Comparison of ENCODE assay signal across 8 cellular contexts in genomic region chr10:73744690-73744994, GRCh38. TPM values are rescaled to one million over a fixed set of nuclear protein-coding genes. Genes with fewer than 3 reads are reported as not detected.
DNase-seq lines count a peak whose midpoint lies in the region; ATAC-seq and TF ChIP-seq lines count a peak whose summit lies in the region.

No MANE protein-coding gene starts in this region.

- H4K20me1 ChIP-seq in SU-DHL-6 (ENCODE audit: low read depth, low read length), result no peaks in the 10 kb centered on the region; the same call in 1 of the 2 replicates

- H3K4me1 ChIP-seq in BE2C, result peaks cover 5% of the 10 kb centered on the region

- H3F3A ChIP-seq in SU-DHL-6 (ENCODE audit: insufficient read depth), result no peaks in the 10 kb centered on the region

- H3K9me2 ChIP-seq in SU-DHL-6 (replicated peaks; ENCODE audit: insufficient read depth, low read length), result no peaks in the 10 kb centered on the region

- peak; percentile 24 for ATAC-seq in HG03342 (IDR thresholded peaks at IDR 0.05; ENCODE audit: unreplicated experiment)

- H3K27ac ChIP-seq in SU-DHL-6 (ENCODE audit: low read depth, low read length), result peak overlapping the region; percentile 74; the same call in 1 of the 2 replicates

- DNase-seq in BE2C (peak; percentile 59), GM19238 (ENCODE audit: insufficient read length, low spot score) (peak; percentile 33), astrocyte of the spinal cord (ENCODE audit: low read depth, low spot score) (peak; percentile 71), immature natural killer cell (no peak), NCI-H2029 (lab: John Stamatoyannopoulos, UW) (no peak)
- peak; percentile 69 for DNase-seq in stimulated activated CD4-positive, alpha-beta T cell treated with anti-CD3 and anti-CD28 coated beads, Interleukin-1b, Interleukin-23, amount 100 ng/mL, for 48 hours

- peak overlapping the region; percentile 99 to 100 (median 100) for H3K4me3 Mint-ChIP-seq in immature natural killer cell

- in situ Hi-C loops in astrocyte of the spinal cord (cut with HindIII; ENCODE audit: low sequenced_read_pairs), result no loop called here

- H2AFZ ChIP-seq in SU-DHL-6 (ENCODE audit: low read depth, low read length, severe bottlenecking), result peak overlapping the region; percentile 47

- H3K36me3 Mint-ChIP-seq in immature natural killer cell, result peaks cover 6 to 10% (median 10%) of the 10 kb centered on the region in 3 donors

- H3K79me2 ChIP-seq in SU-DHL-6 (ENCODE audit: insufficient read depth, low read length), result peaks cover 59% of the 10 kb centered on the region

- H3K4me1 Mint-ChIP-seq in immature natural killer cell, result peaks cover 46 to 54% of the 10 kb centered on the region in 2 donors

- H3K4me3 ChIP-seq in BE2C (ENCODE audit: low read depth, low read length) (peak overlapping the region; percentile 97), SU-DHL-6 (ENCODE audit: insufficient read depth, low read length, poor library complexity, severe bottlenecking) (peak overlapping the region; percentile 92), astrocyte of the spinal cord (ENCODE audit: low read depth, low read length) (peak overlapping the region; percentile 77)

- H3K27me3 ChIP-seq in BE2C, result no peaks in the 10 kb centered on the region
- H3K27me3 ChIP-seq in SU-DHL-6 (ENCODE audit: low read length), result no peaks in the 10 kb centered on the region

- peaks cover 34% of the 10 kb centered on the region for H3K36me3 ChIP-seq in BE2C
- 0 out of 2 replicates have a peak, but pooled peaks cover 6% of the 10 kb centered on the region for H3K36me3 ChIP-seq in SU-DHL-6 (ENCODE audit: low read length)

- no peaks in the 10 kb centered on the region for H3K9me3 ChIP-seq in BE2C
- H3K9me3 ChIP-seq in SU-DHL-6 (ENCODE audit: insufficient read depth, low read length), result no peaks in the 10 kb centered on the region

- no peak for TF ChIP-seq CTCF in BE2C (IDR thresholded peaks at IDR 0.05; ENCODE audit: low read depth, low read length)
- TF ChIP-seq CTCF in SU-DHL-6 (IDR thresholded peaks at IDR 0.05; ENCODE audit: insufficient read depth, low read length, poor library complexity, severe bottlenecking), result no peak
- no peak for TF ChIP-seq CTCF in astrocyte of the spinal cord (IDR thresholded peaks at IDR 0.05; ENCODE audit: low read depth, low read length)

- no peaks in the 10 kb centered on the region for H3K9me3 Mint-ChIP-seq in immature natural killer cell

- H3K27me3 Mint-ChIP-seq in immature natural killer cell (ENCODE audit: low read depth in 3 of 3), result peaks cover 4 to 9% (median 7%) of the 10 kb centered on the region in 3 donors

- H3K9ac ChIP-seq in SU-DHL-6 (ENCODE audit: low read length), result peak overlapping the region; percentile 77

- peak overlapping the region; percentile 99 to 100 (median 100) for H3K27ac Mint-ChIP-seq in immature natural killer cell

- peak overlapping the region; percentile 83 for H3K4me2 ChIP-seq in SU-DHL-6 (ENCODE audit: low read depth, low read length, poor library complexity, severe bottlenecking)

RNA-seq across cellular contexts. Expression of gene SEC24C, which starts 0.5 kb away (rescaled TPM):
- polyA plus RNA-seq in BE2C (2012; ENCODE audit: insufficient read depth, insufficient read length, low read depth), result 118 TPM
- polyA plus RNA-seq in immature natural killer cell, result 10 to 100 TPM; 15.5 to 77.7 (median 21.3) TPM

RNA-seq across cellular contexts. Expression of gene CHCHD1, which starts 37.2 kb away (rescaled TPM):
- polyA plus RNA-seq in BE2C (2012; ENCODE audit: insufficient read depth, insufficient read length, low read depth), result 162 TPM
- 10 to 100 TPM; 24.8 to 46.9 (median 42.7) TPM for polyA plus RNA-seq in immature natural killer cell

RNA-seq across cellular contexts. Expression of gene ZSWIM8, which starts 40.8 kb away (rescaled TPM):
- polyA plus RNA-seq in BE2C (2012; ENCODE audit: insufficient read depth, insufficient read length, low read depth), result 61.2 TPM
- 10 to 100 TPM in 2 of 3 donors, 1 to 10 TPM in 1; 7.3 to 44.7 (median 14.8) TPM for polyA plus RNA-seq in immature natural killer cell

RNA-seq across cellular contexts. Expression of gene AGAP5, which starts 46.7 kb away (rescaled TPM):
- 9.6 TPM for polyA plus RNA-seq in BE2C (2012; ENCODE audit: insufficient read depth, insufficient read length, low read depth)
- polyA plus RNA-seq in immature natural killer cell, result under 1 TPM in 1 of 3 donors, not detected in 2; 0.37 TPM

Comparison
In these comparisons a context has a peak if more than half of its experiments do, and no peak if none do; other contexts are left out.
1. DNase-seq: peak in BE2C (single experiment), GM19238 (single experiment), astrocyte of the spinal cord (single experiment) and stimulated activated CD4-positive, alpha-beta T cell treated with anti-CD3 and anti-CD28 coated beads, Interleukin-1b, Interleukin-23, amount 100 ng/mL, for 48 hours (single experiment); none in immature natural killer cell (0 of 3) and NCI-H2029 (single experiment).
2. Peak in every context shown above with its lines, with median percentiles within 50 percentile points of each other: H3K4me3 ChIP-seq.